11 cellular contexts compared by ENCODE assay signal in the genomic region with DNA sequence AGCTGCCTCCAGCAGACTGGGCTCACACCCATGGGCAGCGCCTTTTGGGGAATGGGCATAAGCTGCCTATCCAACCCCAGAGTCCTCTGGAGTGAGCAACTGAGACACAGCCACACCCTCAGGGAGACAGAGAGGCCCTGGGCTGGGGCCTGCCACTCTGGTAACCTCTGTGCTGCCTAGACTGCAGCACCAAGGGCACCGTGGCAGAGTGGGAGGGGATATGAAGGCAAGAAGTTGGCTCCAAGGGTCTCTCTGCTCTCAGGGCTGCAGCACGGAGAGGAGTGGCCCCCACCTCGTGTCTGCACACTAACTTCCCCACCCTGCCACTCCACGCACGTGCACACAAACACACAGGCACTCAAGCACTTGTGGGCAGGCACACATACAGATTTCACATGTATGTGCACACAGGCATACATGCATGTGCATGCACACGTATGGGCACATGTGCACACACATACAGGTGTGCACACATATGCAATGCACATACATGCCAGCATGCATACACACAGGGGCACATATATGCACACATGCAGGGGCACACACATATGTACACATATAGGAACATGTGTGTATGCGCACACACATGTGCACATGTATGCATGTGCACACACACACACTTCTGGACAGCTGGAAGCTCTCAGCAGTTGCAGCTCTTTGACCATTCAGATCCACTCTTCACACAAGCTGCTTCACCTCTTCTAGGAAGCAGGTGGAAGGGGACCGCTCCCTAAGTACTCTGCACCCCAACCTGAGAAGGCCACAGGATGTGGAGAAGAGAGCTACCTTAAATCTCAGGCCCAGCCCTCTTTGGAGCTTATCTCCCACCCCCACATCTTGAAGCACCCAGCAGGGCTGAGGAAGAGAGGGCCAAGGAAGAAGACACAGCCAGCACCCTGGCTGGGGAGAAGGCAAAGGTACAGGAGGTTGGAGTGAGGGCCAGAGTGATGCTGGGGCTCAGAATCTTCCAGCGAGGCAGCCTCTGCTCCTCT. TPM values are rescaled to one million over a fixed set of nuclear protein-coding genes. Genes with fewer than 3 reads are reported as not detected.
DNase-seq lines count a peak whose midpoint lies in the region; ATAC-seq and TF ChIP-seq lines count a peak whose summit lies in the region.
"Had no signal": no experiment of that assay in that cellular context is flagged by ENCODE, and none has a peak within 500 bp of the region (broad histone marks: within the 10 kb centered on the region; RNA-seq: fewer than 3 reads in every experiment).

No MANE protein-coding gene starts in this region.

- H2BK12ac ChIP-seq in trophoblast cell (ENCODE audit: low read length), result no peak overlapping the region

- H3K4ac ChIP-seq in trophoblast cell (ENCODE audit: low read depth, low read length), result no peak overlapping the region

- H2BK5ac ChIP-seq in trophoblast cell (ENCODE audit: low read depth, low read length, poor library complexity), result no peak overlapping the region

- no peaks in the 10 kb centered on the region for H3K79me2 ChIP-seq in GM23248 (ENCODE audit: insufficient read depth)
- H3K79me2 ChIP-seq in trophoblast cell (ENCODE audit: control insufficient read depth, insufficient read depth, low read length, poor library complexity), result no peaks in the 10 kb centered on the region

- no peak overlapping the region for H4K12ac ChIP-seq in trophoblast cell (ENCODE audit: low read depth, low read length)

- 40 to 41% methylated on average over 10 of the region's 10 CpGs for WGBS in GM23248 (ENCODE audit: low coverage in 1 of 2, low lambda C conversion rate in 2 of 2, missing lambda C conversion rate in 2 of 2), 2 experiments
- no CpG with 5 or more reads among the region's 10 CpGs for WGBS in trophoblast cell (ENCODE audit: extremely low coverage, insufficient coverage, insufficient read length)

- H2AFZ ChIP-seq in GM23248, result 0 out of 2 replicates have a peak overlapping the region, but pooled peaks have one; percentile 28
- no peak overlapping the region for H2AFZ ChIP-seq in trophoblast cell (ENCODE audit: insufficient read depth, low read length, poor library complexity)

- no peak overlapping the region for H3K14ac ChIP-seq in trophoblast cell (ENCODE audit: low read length)

- H4K8ac ChIP-seq in trophoblast cell (ENCODE audit: low read depth, low read length), result no peak overlapping the region

- ATAC-seq in Right ventricle myocardium superior (ENCODE audit: poor library complexity) (peak; percentile 13), GM21367 (IDR thresholded peaks at IDR 0.05; ENCODE audit: unreplicated experiment) (no peak)
- ATAC-seq: stimulated activated naive CD8-positive, alpha-beta T cell treated with anti-CD3 and anti-CD28 coated beads, Interleukin-15, Interleukin-2, amounts not matched to agents 100 U/mL and 50 U/mL, for 24 hours had no signal

- no peaks in the 10 kb centered on the region for H3K9me3 ChIP-seq in GM23248 (ENCODE audit: low read depth)
- H3K9me3 ChIP-seq in WERI-Rb-1 (ENCODE audit: severe bottlenecking), result no peaks in the 10 kb centered on the region
- H3K9me3 ChIP-seq in trophoblast cell (ENCODE audit: insufficient read depth, low read depth, low read length), result peaks cover 4% of the 10 kb centered on the region

- H3K4me1 ChIP-seq in GM23248 (ENCODE audit: insufficient read depth) (peaks cover 8% of the 10 kb centered on the region; the same call in 1 of the 2 replicates), trophoblast cell (ENCODE audit: control insufficient read depth in 1 of 2, insufficient read depth in 2 of 2, low read length in 2 of 2) (peaks cover 19 to 27% of the 10 kb centered on the region in 2 experiments)

- H3K9me2 ChIP-seq in GM23248 (ENCODE audit: insufficient read depth), result no peaks in the 10 kb centered on the region

- no peak overlapping the region for H3K18ac ChIP-seq in trophoblast cell (ENCODE audit: low read length)

- no peaks in the 10 kb centered on the region for H4K20me1 ChIP-seq in GM23248 (ENCODE audit: insufficient read depth)

- peaks cover 3% of the 10 kb centered on the region for H3K79me1 ChIP-seq in trophoblast cell (ENCODE audit: low read length)

- intact Hi-C loops in Right ventricle myocardium superior (cut with DNase I), result no loop called here

- no peak overlapping the region for H4K91ac ChIP-seq in trophoblast cell (ENCODE audit: low read depth, low read length)

- TF ChIP-seq CTCF in WERI-Rb-1 (IDR thresholded peaks at IDR 0.05; ENCODE audit: low read depth, low read length), result no peak

- H3K4me2 ChIP-seq in GM23248 (ENCODE audit: unreplicated experiment) (peak overlapping the region; percentile 70), trophoblast cell (ENCODE audit: low read length) (no peak overlapping the region)

- H3K36me3 ChIP-seq in GM23248 (ENCODE audit: low read depth) (no peaks in the 10 kb centered on the region), WERI-Rb-1 (no peaks in the 10 kb centered on the region; the same call in none of the 2 replicates), trophoblast cell (ENCODE audit: control insufficient read depth in 1 of 2, insufficient read depth in 2 of 2, low read length in 2 of 2) (no peaks in the 10 kb centered on the region)

- H3K27me3 ChIP-seq in GM23248 (replicated peaks; ENCODE audit: insufficient read depth), result peaks cover 36% of the 10 kb centered on the region
- H3K27me3 ChIP-seq in WERI-Rb-1 (ENCODE audit: insufficient read depth, low read depth, severe bottlenecking), result no peaks in the 10 kb centered on the region
- peaks cover 28% of the 10 kb centered on the region for H3K27me3 ChIP-seq in trophoblast cell (ENCODE audit: insufficient read depth, low read length)

- H2AK5ac ChIP-seq in trophoblast cell (ENCODE audit: low read length), result no peak overlapping the region

- H3F3A ChIP-seq in GM23248 (ENCODE audit: insufficient read depth), result no peaks in the 10 kb centered on the region

- H3K4me3 ChIP-seq in GM23248, result peak overlapping the region; percentile 50; the same call in 1 of the 2 replicates
- no peak overlapping the region for H3K4me3 ChIP-seq in WERI-Rb-1 (ENCODE audit: low read depth, low read length)
- H3K4me3 ChIP-seq in trophoblast cell (ENCODE audit: low read depth, low read length), result peak overlapping the region; percentile 51

- no peak overlapping the region for H3K27ac ChIP-seq in GM23248
- peak overlapping the region; percentile 73 for H3K27ac ChIP-seq in WERI-Rb-1
- no peak overlapping the region for H3K27ac ChIP-seq in trophoblast cell (ENCODE audit: low read depth, low read length)

- DNase-seq in GM23248 (no peak), WERI-Rb-1 (no peak), Right ventricle myocardium superior (peak; percentile 60), trophoblast cell (no peak), NCI-H2029 (lab: John Stamatoyannopoulos, UW) (no peak), globus pallidus (ENCODE audit: low spot score) (no peak), HK-2 (ENCODE audit: unreplicated experiment) (no peak)
- DNase-seq: left cardiac atrium; stimulated activated CD4-positive, alpha-beta T cell treated with anti-CD3 and anti-CD28 coated beads, Interleukin-2, amount 100 ng/mL, for 48 hours; stimulated activated naive CD8-positive, alpha-beta T cell treated with anti-CD3 and anti-CD28 coated beads, Interleukin-15, Interleukin-2, amounts not matched to agents 100 U/mL and 50 U/mL, for 24 hours had no signal

- no peak overlapping the region for H2BK120ac ChIP-seq in trophoblast cell (ENCODE audit: insufficient read depth, low read length, poor library complexity)

- H3K23ac ChIP-seq in trophoblast cell (ENCODE audit: low read length), result no peak overlapping the region

- in situ Hi-C loops in GM23248 (cut with MboI), result loop anchor here (10.0 kb wide), 1 partner anchor 192 kb away; no protein-coding TSS in a partner anchor

- H3K9ac ChIP-seq in GM23248 (peak overlapping the region; percentile 22; the same call in 1 of the 2 replicates), trophoblast cell (ENCODE audit: low read length) (no peak overlapping the region)

RNA-seq across cellular contexts. Expression of gene IGSF9B, which starts 4.3 kb away (rescaled TPM):
- total RNA-seq in GM23248 (2014; rRNA removed; shearing (Covaris generic)), result 0.51 TPM in 1 of 2 replicates, not detected in the other
- 0.04 TPM in 1 of 2 replicates, not detected in the other for polyA plus RNA-seq in GM23248 (2016; fragmentation: Nextera tagmentation; extraction: Ambion mirVana)
- 38.9 TPM for total RNA-seq in Right ventricle myocardium superior
- polyA plus RNA-seq in trophoblast cell (2013), result 0.40 and 0.77 TPM in 2 replicates

Comparison
In these comparisons a context has a peak if more than half of its experiments do, and no peak if none do; other contexts are left out.
1. RNA of gene IGSF9B, which starts 4.3 kb away (total RNA-seq): 38.9 TPM in Right ventricle myocardium superior (single experiment); 0.51 TPM in GM23248; every median in the first group is over 10 times any median in the second.